In genomic region chr16:15748654-15749053, GRCh38 we compare ENCODE assay signal across 33 cellular contexts.
"Had no signal": no experiment of that assay in that cellular context is flagged by ENCODE, and none has a peak within 500 bp of the region (broad histone marks: within the 10 kb centered on the region; RNA-seq: fewer than 3 reads in every experiment).

No MANE protein-coding gene starts in this region.

- H3K4me3 Mint-ChIP-seq: activated CD4-positive, alpha-beta memory T cell treated with anti-CD3 and anti-CD28 coated beads, Interleukin-2, amount 10 ng/mL, durations not matched to agents 7 days and 5 days; activated CD8-positive, alpha-beta memory T cell treated with anti-CD3 and anti-CD28 coated beads, Interleukin-2, amount 10 ng/mL, durations not matched to agents 7 days and 5 days; activated naive CD4-positive, alpha-beta T cell treated with anti-CD3 and anti-CD28 coated beads, Interleukin-2, amount 50 U/mL, for 24 hours had no signal

- ATAC-seq: activated CD8-positive, alpha-beta memory T cell treated with anti-CD3 and anti-CD28 coated beads, Interleukin-2, amount 10 ng/mL, durations not matched to agents 7 days and 5 days; body of pancreas; Panc1 had no signal

- H3K4me1 Mint-ChIP-seq: activated CD4-positive, alpha-beta memory T cell treated with anti-CD3 and anti-CD28 coated beads, Interleukin-2, amount 10 ng/mL, durations not matched to agents 7 days and 5 days; activated CD8-positive, alpha-beta memory T cell treated with anti-CD3 and anti-CD28 coated beads, Interleukin-2, amount 10 ng/mL, durations not matched to agents 7 days and 5 days; activated naive CD4-positive, alpha-beta T cell treated with anti-CD3 and anti-CD28 coated beads, Interleukin-2, amount 50 U/mL, for 24 hours had no signal

- H3K27ac ChIP-seq: adrenal gland, body of pancreas, breast epithelium, SJCRH30, SK-N-MC, WERI-Rb-1 had no signal

- H3K27me3 ChIP-seq: adrenal gland, body of pancreas, breast epithelium, SJCRH30 had no signal

- FAIRE-seq: astrocyte had no signal

- H3K4me3 ChIP-seq: adrenal gland, body of pancreas, breast epithelium, SJCRH30, SK-N-MC had no signal

- H3K4me1 ChIP-seq: adrenal gland, body of pancreas, breast epithelium, SJCRH30 had no signal

- DNase-seq: activated CD4-positive, alpha-beta memory T cell treated with anti-CD3 and anti-CD28 coated beads, Interleukin-2, amount 10 ng/mL, durations not matched to agents 7 days and 5 days; activated CD4-positive, alpha-beta T cell treated with anti-CD3 and anti-CD28 coated beads for 1 hour; activated CD4-positive, alpha-beta T cell treated with anti-CD3 and anti-CD28 coated beads for 48 hours; activated CD4-positive, CD25-positive, alpha-beta regulatory T cell; activated CD8-positive, alpha-beta memory T cell treated with anti-CD3 and anti-CD28 coated beads for 24 hours; activated CD8-positive, alpha-beta memory T cell treated with anti-CD3 and anti-CD28 coated beads, Interleukin-2, amount 10 ng/mL, durations not matched to agents 7 days and 5 days; activated CD8-positive, alpha-beta memory T cell treated with anti-CD3 and anti-CD28 coated beads, Interleukin-2, amount 50 U/mL, for 48 hours; activated effector memory CD4-positive, alpha-beta T cell treated with anti-CD3 and anti-CD28 coated beads, Interleukin-2, amount 50 U/mL, for 16 hours; activated naive CD4-positive, alpha-beta T cell; activated T-cell treated with anti-CD3 and anti-CD28 coated beads, Interleukin-2, amount 50 U/mL, for 48 hours; adrenal gland; body of pancreas; Karpas-422; KBM-7; MM.1S; NCI-H1092 treated with DMSO at 0.1 percent for 48 hours; NCI-H1417; NCI-H146; NCI-H187; NCI-H2029 treated with DMSO at 0.1 percent for 48 hours; NCI-H2107; NCI-H2171; NCI-H510A treated with DMSO at 0.1 percent for 48 hours; NCI-H526 treated with DMSO at 0.1 percent for 48 hours; SHP77; SJCRH30; T1000; WERI-Rb-1 had no signal

- H3K36me3 Mint-ChIP-seq: activated CD8-positive, alpha-beta memory T cell treated with anti-CD3 and anti-CD28 coated beads, Interleukin-2, amount 10 ng/mL, durations not matched to agents 7 days and 5 days had no signal

- H3K9me3 ChIP-seq: adrenal gland, body of pancreas, breast epithelium, SJCRH30 had no signal

- H3K9me3 Mint-ChIP-seq: activated CD4-positive, alpha-beta memory T cell treated with anti-CD3 and anti-CD28 coated beads, Interleukin-2, amount 10 ng/mL, durations not matched to agents 7 days and 5 days; activated naive CD4-positive, alpha-beta T cell treated with anti-CD3 and anti-CD28 coated beads, Interleukin-2, amount 50 U/mL, for 24 hours had no signal

- H3K27ac Mint-ChIP-seq: activated CD4-positive, alpha-beta memory T cell treated with anti-CD3 and anti-CD28 coated beads, Interleukin-2, amount 10 ng/mL, durations not matched to agents 7 days and 5 days; activated CD8-positive, alpha-beta memory T cell treated with anti-CD3 and anti-CD28 coated beads, Interleukin-2, amount 10 ng/mL, durations not matched to agents 7 days and 5 days; activated naive CD4-positive, alpha-beta T cell treated with anti-CD3 and anti-CD28 coated beads, Interleukin-2, amount 50 U/mL, for 24 hours had no signal

- H3K36me3 ChIP-seq: adrenal gland, breast epithelium, SJCRH30, WERI-Rb-1 had no signal

- H3K27me3 Mint-ChIP-seq: activated CD4-positive, alpha-beta memory T cell treated with anti-CD3 and anti-CD28 coated beads, Interleukin-2, amount 10 ng/mL, durations not matched to agents 7 days and 5 days; activated CD8-positive, alpha-beta memory T cell treated with anti-CD3 and anti-CD28 coated beads, Interleukin-2, amount 10 ng/mL, durations not matched to agents 7 days and 5 days; activated naive CD4-positive, alpha-beta T cell treated with anti-CD3 and anti-CD28 coated beads, Interleukin-2, amount 50 U/mL, for 24 hours had no signal
